In the genomic region with DNA sequence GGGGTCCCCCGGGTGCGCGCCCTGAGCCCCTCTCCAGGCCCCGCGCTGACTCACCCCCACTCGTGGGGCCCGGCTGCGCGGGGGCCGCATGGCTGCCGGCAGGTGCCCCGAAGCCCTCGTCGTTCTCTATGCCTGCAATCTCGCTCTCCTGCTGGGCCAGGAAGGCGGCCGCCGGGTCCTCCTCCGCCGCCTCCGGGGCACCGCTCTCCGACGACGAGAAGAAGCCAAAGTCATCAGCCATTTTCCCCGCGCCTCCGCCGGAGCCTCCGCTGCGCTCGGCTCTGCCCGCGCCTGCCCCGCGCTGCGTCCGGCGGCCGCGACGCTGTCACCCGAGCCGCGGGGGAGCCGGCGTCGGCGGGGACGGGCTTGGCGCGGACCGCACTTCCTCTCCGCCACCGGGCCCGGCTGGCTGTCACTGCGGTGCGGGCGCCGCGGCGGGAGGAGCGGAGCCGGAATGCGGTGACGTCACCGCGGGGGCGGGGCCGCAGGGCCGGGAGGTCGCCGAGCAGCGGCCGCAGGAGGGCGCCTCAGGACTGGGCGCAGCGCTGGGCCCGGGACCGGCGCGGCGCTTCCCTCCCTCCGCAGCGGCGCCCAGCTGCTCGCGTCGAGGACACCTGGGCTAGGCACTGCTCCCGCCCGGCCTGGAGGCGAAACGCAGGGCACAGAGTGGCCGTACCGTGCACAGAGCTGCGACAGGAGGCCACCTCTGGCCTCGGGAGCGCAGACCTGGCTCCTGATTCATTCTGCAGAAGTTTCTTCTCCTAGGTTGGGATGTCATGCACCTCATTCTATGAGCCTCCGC, we compare ENCODE assay signal across 1 cellular context.
TF ChIP-seq lines count a peak whose summit lies in the region.

A gene with protein sequence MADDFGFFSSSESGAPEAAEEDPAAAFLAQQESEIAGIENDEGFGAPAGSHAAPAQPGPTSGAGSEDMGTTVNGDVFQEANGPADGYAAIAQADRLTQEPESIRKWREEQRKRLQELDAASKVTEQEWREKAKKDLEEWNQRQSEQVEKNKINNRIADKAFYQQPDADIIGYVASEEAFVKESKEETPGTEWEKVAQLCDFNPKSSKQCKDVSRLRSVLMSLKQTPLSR (minus strand): TSS at position 417 of the 802 bp plus-strand sequence. CDS start 176 bp downstream, at position 241.

TF ChIP-seq in HepG2, 621 proteins besides CTCF, POLR2A, EP300 and RAD21 (continued from another document and continues in another):
- TF ChIP-seq, protein P1, sequence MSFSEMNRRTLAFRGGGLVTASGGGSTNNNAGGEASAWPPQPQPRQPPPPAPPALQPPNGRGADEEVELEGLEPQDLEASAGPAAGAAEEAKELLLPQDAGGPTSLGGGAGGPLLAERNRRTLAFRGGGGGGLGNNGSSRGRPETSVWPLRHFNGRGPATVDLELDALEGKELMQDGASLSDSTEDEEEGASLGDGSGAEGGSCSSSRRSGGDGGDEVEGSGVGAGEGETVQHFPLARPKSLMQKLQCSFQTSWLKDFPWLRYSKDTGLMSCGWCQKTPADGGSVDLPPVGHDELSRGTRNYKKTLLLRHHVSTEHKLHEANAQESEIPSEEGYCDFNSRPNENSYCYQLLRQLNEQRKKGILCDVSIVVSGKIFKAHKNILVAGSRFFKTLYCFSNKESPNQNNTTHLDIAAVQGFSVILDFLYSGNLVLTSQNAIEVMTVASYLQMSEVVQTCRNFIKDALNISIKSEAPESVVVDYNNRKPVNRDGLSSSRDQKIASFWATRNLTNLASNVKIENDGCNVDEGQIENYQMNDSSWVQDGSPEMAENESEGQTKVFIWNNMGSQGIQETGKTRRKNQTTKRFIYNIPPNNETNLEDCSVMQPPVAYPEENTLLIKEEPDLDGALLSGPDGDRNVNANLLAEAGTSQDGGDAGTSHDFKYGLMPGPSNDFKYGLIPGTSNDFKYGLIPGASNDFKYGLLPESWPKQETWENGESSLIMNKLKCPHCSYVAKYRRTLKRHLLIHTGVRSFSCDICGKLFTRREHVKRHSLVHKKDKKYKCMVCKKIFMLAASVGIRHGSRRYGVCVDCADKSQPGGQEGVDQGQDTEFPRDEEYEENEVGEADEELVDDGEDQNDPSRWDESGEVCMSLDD (CRISPR knock-in tag; IDR thresholded peaks at IDR 0.05; ENCODE audit: borderline replicate concordance): no peak
- no peak for TF ChIP-seq ZNF619 (CRISPR knock-in tag; IDR thresholded peaks at IDR 0.05)
- TF ChIP-seq ZNF724P (CRISPR knock-in tag; IDR thresholded peaks at IDR 0.05; ENCODE audit: borderline replicate concordance): 0 out of 2 replicates have a peak, but pooled peaks have one; percentile 23
- TF ChIP-seq ZNF644 (CRISPR knock-in tag; IDR thresholded peaks at IDR 0.05; ENCODE audit: low read depth): no peak
- TF ChIP-seq, protein P2, sequence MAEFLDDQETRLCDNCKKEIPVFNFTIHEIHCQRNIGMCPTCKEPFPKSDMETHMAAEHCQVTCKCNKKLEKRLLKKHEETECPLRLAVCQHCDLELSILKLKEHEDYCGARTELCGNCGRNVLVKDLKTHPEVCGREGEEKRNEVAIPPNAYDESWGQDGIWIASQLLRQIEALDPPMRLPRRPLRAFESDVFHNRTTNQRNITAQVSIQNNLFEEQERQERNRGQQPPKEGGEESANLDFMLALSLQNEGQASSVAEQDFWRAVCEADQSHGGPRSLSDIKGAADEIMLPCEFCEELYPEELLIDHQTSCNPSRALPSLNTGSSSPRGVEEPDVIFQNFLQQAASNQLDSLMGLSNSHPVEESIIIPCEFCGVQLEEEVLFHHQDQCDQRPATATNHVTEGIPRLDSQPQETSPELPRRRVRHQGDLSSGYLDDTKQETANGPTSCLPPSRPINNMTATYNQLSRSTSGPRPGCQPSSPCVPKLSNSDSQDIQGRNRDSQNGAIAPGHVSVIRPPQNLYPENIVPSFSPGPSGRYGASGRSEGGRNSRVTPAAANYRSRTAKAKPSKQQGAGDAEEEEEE (CRISPR knock-in tag; IDR thresholded peaks at IDR 0.05; ENCODE audit: borderline replicate concordance): no peak
- TF ChIP-seq ZNF33B (CRISPR knock-in tag; IDR thresholded peaks at IDR 0.05): no peak; the same call in 1 of the 2 replicates
- peak; percentile 62 for TF ChIP-seq HES4 (CRISPR knock-in tag; IDR thresholded peaks at IDR 0.05; ENCODE audit: borderline replicate concordance)
- TF ChIP-seq SP2 (CRISPR knock-in tag; IDR thresholded peaks at IDR 0.05): no peak
- TF ChIP-seq ZSCAN25 (CRISPR knock-in tag; IDR thresholded peaks at IDR 0.05): no peak
- TF ChIP-seq, protein P3, sequence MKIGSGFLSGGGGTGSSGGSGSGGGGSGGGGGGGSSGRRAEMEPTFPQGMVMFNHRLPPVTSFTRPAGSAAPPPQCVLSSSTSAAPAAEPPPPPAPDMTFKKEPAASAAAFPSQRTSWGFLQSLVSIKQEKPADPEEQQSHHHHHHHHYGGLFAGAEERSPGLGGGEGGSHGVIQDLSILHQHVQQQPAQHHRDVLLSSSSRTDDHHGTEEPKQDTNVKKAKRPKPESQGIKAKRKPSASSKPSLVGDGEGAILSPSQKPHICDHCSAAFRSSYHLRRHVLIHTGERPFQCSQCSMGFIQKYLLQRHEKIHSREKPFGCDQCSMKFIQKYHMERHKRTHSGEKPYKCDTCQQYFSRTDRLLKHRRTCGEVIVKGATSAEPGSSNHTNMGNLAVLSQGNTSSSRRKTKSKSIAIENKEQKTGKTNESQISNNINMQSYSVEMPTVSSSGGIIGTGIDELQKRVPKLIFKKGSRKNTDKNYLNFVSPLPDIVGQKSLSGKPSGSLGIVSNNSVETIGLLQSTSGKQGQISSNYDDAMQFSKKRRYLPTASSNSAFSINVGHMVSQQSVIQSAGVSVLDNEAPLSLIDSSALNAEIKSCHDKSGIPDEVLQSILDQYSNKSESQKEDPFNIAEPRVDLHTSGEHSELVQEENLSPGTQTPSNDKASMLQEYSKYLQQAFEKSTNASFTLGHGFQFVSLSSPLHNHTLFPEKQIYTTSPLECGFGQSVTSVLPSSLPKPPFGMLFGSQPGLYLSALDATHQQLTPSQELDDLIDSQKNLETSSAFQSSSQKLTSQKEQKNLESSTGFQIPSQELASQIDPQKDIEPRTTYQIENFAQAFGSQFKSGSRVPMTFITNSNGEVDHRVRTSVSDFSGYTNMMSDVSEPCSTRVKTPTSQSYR (CRISPR knock-in tag; IDR thresholded peaks at IDR 0.05; ENCODE audit: borderline replicate concordance): no peak
- no peak for TF ChIP-seq ZNF749 (CRISPR knock-in tag; IDR thresholded peaks at IDR 0.05; ENCODE audit: borderline replicate concordance)
- TF ChIP-seq ISL2 (CRISPR knock-in tag; IDR thresholded peaks at IDR 0.05): 0 out of 2 replicates have a peak, but pooled peaks have one; percentile 31
- TF ChIP-seq, protein P4, sequence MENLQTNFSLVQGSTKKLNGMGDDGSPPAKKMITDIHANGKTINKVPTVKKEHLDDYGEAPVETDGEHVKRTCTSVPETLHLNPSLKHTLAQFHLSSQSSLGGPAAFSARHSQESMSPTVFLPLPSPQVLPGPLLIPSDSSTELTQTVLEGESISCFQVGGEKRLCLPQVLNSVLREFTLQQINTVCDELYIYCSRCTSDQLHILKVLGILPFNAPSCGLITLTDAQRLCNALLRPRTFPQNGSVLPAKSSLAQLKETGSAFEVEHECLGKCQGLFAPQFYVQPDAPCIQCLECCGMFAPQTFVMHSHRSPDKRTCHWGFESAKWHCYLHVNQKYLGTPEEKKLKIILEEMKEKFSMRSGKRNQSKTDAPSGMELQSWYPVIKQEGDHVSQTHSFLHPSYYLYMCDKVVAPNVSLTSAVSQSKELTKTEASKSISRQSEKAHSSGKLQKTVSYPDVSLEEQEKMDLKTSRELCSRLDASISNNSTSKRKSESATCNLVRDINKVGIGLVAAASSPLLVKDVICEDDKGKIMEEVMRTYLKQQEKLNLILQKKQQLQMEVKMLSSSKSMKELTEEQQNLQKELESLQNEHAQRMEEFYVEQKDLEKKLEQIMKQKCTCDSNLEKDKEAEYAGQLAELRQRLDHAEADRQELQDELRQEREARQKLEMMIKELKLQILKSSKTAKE (CRISPR knock-in tag; IDR thresholded peaks at IDR 0.05; ENCODE audit: borderline replicate concordance): no peak
- TF ChIP-seq AGO2 (optimal IDR thresholded peaks at IDR 0.05; ENCODE audit: low read depth, low read length): no peak
- TF ChIP-seq, protein P5, sequence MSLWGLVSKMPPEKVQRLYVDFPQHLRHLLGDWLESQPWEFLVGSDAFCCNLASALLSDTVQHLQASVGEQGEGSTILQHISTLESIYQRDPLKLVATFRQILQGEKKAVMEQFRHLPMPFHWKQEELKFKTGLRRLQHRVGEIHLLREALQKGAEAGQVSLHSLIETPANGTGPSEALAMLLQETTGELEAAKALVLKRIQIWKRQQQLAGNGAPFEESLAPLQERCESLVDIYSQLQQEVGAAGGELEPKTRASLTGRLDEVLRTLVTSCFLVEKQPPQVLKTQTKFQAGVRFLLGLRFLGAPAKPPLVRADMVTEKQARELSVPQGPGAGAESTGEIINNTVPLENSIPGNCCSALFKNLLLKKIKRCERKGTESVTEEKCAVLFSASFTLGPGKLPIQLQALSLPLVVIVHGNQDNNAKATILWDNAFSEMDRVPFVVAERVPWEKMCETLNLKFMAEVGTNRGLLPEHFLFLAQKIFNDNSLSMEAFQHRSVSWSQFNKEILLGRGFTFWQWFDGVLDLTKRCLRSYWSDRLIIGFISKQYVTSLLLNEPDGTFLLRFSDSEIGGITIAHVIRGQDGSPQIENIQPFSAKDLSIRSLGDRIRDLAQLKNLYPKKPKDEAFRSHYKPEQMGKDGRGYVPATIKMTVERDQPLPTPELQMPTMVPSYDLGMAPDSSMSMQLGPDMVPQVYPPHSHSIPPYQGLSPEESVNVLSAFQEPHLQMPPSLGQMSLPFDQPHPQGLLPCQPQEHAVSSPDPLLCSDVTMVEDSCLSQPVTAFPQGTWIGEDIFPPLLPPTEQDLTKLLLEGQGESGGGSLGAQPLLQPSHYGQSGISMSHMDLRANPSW (CRISPR knock-in tag; IDR thresholded peaks at IDR 0.05; ENCODE audit: borderline replicate concordance): no peak
- no peak; the same call in 1 of the 2 replicates for TF ChIP-seq NFKB2 (CRISPR knock-in tag; IDR thresholded peaks at IDR 0.05; ENCODE audit: borderline replicate concordance)
- TF ChIP-seq MATR3 (CRISPR knock-in tag; IDR thresholded peaks at IDR 0.05): no peak
- TF ChIP-seq STAT5B (CRISPR knock-in tag; IDR thresholded peaks at IDR 0.05): no peak
- peak; percentile 82; the same call in 1 of the 2 replicates for TF ChIP-seq ZNF746 (CRISPR knock-in tag; IDR thresholded peaks at IDR 0.05)
- no peak for TF ChIP-seq SMARCE1 (IDR thresholded peaks at IDR 0.05; ENCODE audit: borderline replicate concordance)
- TF ChIP-seq ZNF660 (CRISPR knock-in tag; IDR thresholded peaks at IDR 0.05; ENCODE audit: borderline replicate concordance, low read depth): no peak
- no peak for TF ChIP-seq ZNF549 (CRISPR knock-in tag; IDR thresholded peaks at IDR 0.05)
- TF ChIP-seq, protein P6, sequence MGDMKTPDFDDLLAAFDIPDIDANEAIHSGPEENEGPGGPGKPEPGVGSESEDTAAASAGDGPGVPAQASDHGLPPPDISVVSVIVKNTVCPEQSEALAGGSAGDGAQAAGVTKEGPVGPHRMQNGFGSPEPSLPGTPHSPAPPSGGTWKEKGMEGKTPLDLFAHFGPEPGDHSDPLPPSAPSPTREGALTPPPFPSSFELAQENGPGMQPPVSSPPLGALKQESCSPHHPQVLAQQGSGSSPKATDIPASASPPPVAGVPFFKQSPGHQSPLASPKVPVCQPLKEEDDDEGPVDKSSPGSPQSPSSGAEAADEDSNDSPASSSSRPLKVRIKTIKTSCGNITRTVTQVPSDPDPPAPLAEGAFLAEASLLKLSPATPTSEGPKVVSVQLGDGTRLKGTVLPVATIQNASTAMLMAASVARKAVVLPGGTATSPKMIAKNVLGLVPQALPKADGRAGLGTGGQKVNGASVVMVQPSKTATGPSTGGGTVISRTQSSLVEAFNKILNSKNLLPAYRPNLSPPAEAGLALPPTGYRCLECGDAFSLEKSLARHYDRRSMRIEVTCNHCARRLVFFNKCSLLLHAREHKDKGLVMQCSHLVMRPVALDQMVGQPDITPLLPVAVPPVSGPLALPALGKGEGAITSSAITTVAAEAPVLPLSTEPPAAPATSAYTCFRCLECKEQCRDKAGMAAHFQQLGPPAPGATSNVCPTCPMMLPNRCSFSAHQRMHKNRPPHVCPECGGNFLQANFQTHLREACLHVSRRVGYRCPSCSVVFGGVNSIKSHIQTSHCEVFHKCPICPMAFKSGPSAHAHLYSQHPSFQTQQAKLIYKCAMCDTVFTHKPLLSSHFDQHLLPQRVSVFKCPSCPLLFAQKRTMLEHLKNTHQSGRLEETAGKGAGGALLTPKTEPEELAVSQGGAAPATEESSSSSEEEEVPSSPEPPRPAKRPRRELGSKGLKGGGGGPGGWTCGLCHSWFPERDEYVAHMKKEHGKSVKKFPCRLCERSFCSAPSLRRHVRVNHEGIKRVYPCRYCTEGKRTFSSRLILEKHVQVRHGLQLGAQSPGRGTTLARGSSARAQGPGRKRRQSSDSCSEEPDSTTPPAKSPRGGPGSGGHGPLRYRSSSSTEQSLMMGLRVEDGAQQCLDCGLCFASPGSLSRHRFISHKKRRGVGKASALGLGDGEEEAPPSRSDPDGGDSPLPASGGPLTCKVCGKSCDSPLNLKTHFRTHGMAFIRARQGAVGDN (CRISPR knock-in tag; IDR thresholded peaks at IDR 0.05): peak; percentile 90
- TF ChIP-seq ZNF570 (CRISPR knock-in tag; IDR thresholded peaks at IDR 0.05; ENCODE audit: borderline replicate concordance): no peak
- TF ChIP-seq, protein P7, sequence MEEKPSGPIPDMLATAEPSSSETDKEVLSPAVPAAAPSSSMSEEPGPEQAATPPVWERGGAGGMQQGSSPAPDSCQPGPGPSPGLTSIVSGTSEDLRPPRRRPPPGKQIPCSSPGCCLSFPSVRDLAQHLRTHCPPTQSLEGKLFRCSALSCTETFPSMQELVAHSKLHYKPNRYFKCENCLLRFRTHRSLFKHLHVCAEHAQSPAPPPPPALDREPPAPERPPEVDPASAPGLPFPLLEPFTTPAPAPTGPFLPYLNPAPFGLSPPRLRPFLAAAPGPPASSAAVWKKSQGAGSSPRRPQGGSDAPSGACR (CRISPR knock-in tag; IDR thresholded peaks at IDR 0.05): no peak
- TF ChIP-seq, protein P8, sequence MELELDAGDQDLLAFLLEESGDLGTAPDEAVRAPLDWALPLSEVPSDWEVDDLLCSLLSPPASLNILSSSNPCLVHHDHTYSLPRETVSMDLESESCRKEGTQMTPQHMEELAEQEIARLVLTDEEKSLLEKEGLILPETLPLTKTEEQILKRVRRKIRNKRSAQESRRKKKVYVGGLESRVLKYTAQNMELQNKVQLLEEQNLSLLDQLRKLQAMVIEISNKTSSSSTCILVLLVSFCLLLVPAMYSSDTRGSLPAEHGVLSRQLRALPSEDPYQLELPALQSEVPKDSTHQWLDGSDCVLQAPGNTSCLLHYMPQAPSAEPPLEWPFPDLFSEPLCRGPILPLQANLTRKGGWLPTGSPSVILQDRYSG (CRISPR knock-in tag; IDR thresholded peaks at IDR 0.05): no peak
- TF ChIP-seq, protein P9, sequence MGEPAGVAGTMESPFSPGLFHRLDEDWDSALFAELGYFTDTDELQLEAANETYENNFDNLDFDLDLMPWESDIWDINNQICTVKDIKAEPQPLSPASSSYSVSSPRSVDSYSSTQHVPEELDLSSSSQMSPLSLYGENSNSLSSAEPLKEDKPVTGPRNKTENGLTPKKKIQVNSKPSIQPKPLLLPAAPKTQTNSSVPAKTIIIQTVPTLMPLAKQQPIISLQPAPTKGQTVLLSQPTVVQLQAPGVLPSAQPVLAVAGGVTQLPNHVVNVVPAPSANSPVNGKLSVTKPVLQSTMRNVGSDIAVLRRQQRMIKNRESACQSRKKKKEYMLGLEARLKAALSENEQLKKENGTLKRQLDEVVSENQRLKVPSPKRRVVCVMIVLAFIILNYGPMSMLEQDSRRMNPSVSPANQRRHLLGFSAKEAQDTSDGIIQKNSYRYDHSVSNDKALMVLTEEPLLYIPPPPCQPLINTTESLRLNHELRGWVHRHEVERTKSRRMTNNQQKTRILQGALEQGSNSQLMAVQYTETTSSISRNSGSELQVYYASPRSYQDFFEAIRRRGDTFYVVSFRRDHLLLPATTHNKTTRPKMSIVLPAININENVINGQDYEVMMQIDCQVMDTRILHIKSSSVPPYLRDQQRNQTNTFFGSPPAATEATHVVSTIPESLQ (CRISPR knock-in tag; conservative IDR thresholded peaks at IDR 0.05): no peak
- no peak for TF ChIP-seq NR3C1 (CRISPR knock-in tag; IDR thresholded peaks at IDR 0.05)
- TF ChIP-seq SP1 (IDR thresholded peaks at IDR 0.05): no peak
- peak; percentile 85 for TF ChIP-seq SP1 (CRISPR knock-in tag; IDR thresholded peaks at IDR 0.05)
